13 cellular contexts compared by ENCODE assay signal in genomic region chr10:123527122-123527521, GRCh38.
"Had no signal": no experiment of that assay in that cellular context is flagged by ENCODE, and none has a peak within 500 bp of the region (broad histone marks: within the 10 kb centered on the region; RNA-seq: fewer than 3 reads in every experiment).

No MANE protein-coding gene starts in this region.

- H3K4me3 ChIP-seq: dorsolateral prefrontal cortex had no signal

- H3K36me3 ChIP-seq: WERI-Rb-1 had no signal

- DNase-seq: activated CD4-positive, alpha-beta T cell treated with anti-CD3 and anti-CD28 coated beads, Interleukin-2, amount 10 ng/mL, durations not matched to agents 7 days and 5 days; activated effector memory CD4-positive, alpha-beta T cell treated with Interleukin-2 at 50 U/mL for 16 hours; activated T-cell treated with anti-CD3 and anti-CD28 coated beads, Interleukin-2, amount 50 U/mL, for 24 hours; amniotic stem cell; dorsolateral prefrontal cortex; mesendoderm; nephron progenitor cell; stimulated activated CD4-positive, alpha-beta T cell treated with anti-CD3 and anti-CD28 coated beads, Interleukin-12 subunit alpha, Interleukin-12 subunit beta, amount 100 ng/mL, for 4 hours; T-helper 1 cell; WERI-Rb-1 had no signal

- H3K4me3 Mint-ChIP-seq: activated CD4-positive, alpha-beta T cell treated with anti-CD3 and anti-CD28 coated beads, Interleukin-2, amount 10 ng/mL, durations not matched to agents 7 days and 5 days; activated T-cell treated with anti-CD3 and anti-CD28 coated beads, Interleukin-2, amount 50 U/mL, for 24 hours; nephron progenitor cell; stimulated activated naive CD8-positive, alpha-beta T cell treated with anti-CD3 and anti-CD28 coated beads, Interleukin-15, Interleukin-2, amounts not matched to agents 100 ng/mL and 50 ng/mL, for 24 hours had no signal

- H3K4me1 Mint-ChIP-seq: activated CD4-positive, alpha-beta T cell treated with anti-CD3 and anti-CD28 coated beads, Interleukin-2, amount 10 ng/mL, durations not matched to agents 7 days and 5 days had no signal

- H3K27ac ChIP-seq: dorsolateral prefrontal cortex, WERI-Rb-1 had no signal

- ATAC-seq: activated naive CD4-positive, alpha-beta T cell treated with anti-CD3 and anti-CD28 coated beads, Interleukin-2, amount 50 U/mL, for 72 hours; sciatic nerve had no signal

- H3K27ac Mint-ChIP-seq: activated CD4-positive, alpha-beta T cell treated with anti-CD3 and anti-CD28 coated beads, Interleukin-2, amount 10 ng/mL, durations not matched to agents 7 days and 5 days; activated naive CD4-positive, alpha-beta T cell treated with anti-CD3 and anti-CD28 coated beads, Interleukin-2, amount 50 U/mL, for 72 hours; activated T-cell treated with anti-CD3 and anti-CD28 coated beads, Interleukin-2, amount 50 U/mL, for 24 hours; nephron progenitor cell; stimulated activated naive CD8-positive, alpha-beta T cell treated with anti-CD3 and anti-CD28 coated beads, Interleukin-15, Interleukin-2, amounts not matched to agents 100 ng/mL and 50 ng/mL, for 24 hours had no signal

- H3K9me3 Mint-ChIP-seq: activated CD4-positive, alpha-beta T cell treated with anti-CD3 and anti-CD28 coated beads, Interleukin-2, amount 10 ng/mL, durations not matched to agents 7 days and 5 days; activated T-cell treated with anti-CD3 and anti-CD28 coated beads, Interleukin-2, amount 50 U/mL, for 24 hours; stimulated activated naive CD8-positive, alpha-beta T cell treated with anti-CD3 and anti-CD28 coated beads, Interleukin-15, Interleukin-2, amounts not matched to agents 100 ng/mL and 50 ng/mL, for 24 hours had no signal
